10 cellular contexts compared by ENCODE assay signal in genomic region chr16:12271006-12271405, GRCh38.
DNase-seq lines count a peak whose midpoint lies in the region; ATAC-seq and TF ChIP-seq lines count a peak whose summit lies in the region.
"Had no signal": no experiment of that assay in that cellular context is flagged by ENCODE, and none has a peak within 500 bp of the region (broad histone marks: within the 10 kb centered on the region; RNA-seq: fewer than 3 reads in every experiment).

No MANE protein-coding gene starts in this region.

- H3K9me2 ChIP-seq in DOHH2 (replicated peaks; ENCODE audit: control insufficient read depth, low read length) = no peaks in the 10 kb centered on the region
- no peaks in the 10 kb centered on the region for H3K9me2 ChIP-seq in Loucy (replicated peaks; ENCODE audit: low read depth, low read length)

- H3K9me3 Mint-ChIP-seq in CD8-positive, alpha-beta memory T cell = no peaks in the 10 kb centered on the region
- H3K9me3 Mint-ChIP-seq: naive B cell had no signal

- no peak overlapping the region for H3K4me3 Mint-ChIP-seq in CD8-positive, alpha-beta memory T cell
- H3K4me3 Mint-ChIP-seq: naive B cell had no signal

- H3K79me2 ChIP-seq in DOHH2 (ENCODE audit: control insufficient read depth, low read length) = no peaks in the 10 kb centered on the region
- H3K79me2 ChIP-seq in Loucy (ENCODE audit: insufficient read depth, low read length) = no peaks in the 10 kb centered on the region

- peak; percentile 61 for ATAC-seq in mucosa of descending colon
- no peak for ATAC-seq in GM18907 (IDR thresholded peaks at IDR 0.05; ENCODE audit: unreplicated experiment)
- no peak for ATAC-seq in HG02763 (IDR thresholded peaks at IDR 0.05; ENCODE audit: unreplicated experiment)

- intact Hi-C loops in mucosa of descending colon (cut with DNase I, micrococcal nuclease) = no loop called here

- DNase-seq in cerebellar cortex (ENCODE audit: low spot score) = peak; percentile 13
- no peak for DNase-seq in mucosa of descending colon
- no peak for DNase-seq in CD8-positive, alpha-beta memory T cell
- no peak for DNase-seq in coronary artery (ENCODE audit: low spot score)
- DNase-seq: naive B cell, uterus had no signal

- H4K20me1 ChIP-seq in DOHH2 (ENCODE audit: control insufficient read depth, insufficient read depth, low read depth, low read length) (no peaks in the 10 kb centered on the region), Loucy (ENCODE audit: insufficient read depth, low read length, poor library complexity, severe bottlenecking) (no peaks in the 10 kb centered on the region)

- H3K36me3 Mint-ChIP-seq in CD8-positive, alpha-beta memory T cell = peaks cover 6 to 10% (median 9%) of the 10 kb centered on the region in 3 donors

- H2AFZ ChIP-seq in Loucy (ENCODE audit: low read length) = no peak overlapping the region

- no peak overlapping the region for H3K27ac ChIP-seq in DOHH2 (ENCODE audit: low read depth, low read length)
- H3K27ac ChIP-seq in CD8-positive, alpha-beta memory T cell (ENCODE audit: low read depth, low read length) = no peak overlapping the region
- no peak overlapping the region for H3K27ac ChIP-seq in coronary artery
- H3K27ac ChIP-seq: uterus had no signal

- CTCF ChIA-PET in CD8-positive, alpha-beta memory T cell (lab: Charles Lee) = no interaction called here

- H3K4me2 ChIP-seq in DOHH2 (ENCODE audit: low read length) (no peak overlapping the region), Loucy (ENCODE audit: low read depth, low read length, poor library complexity, severe bottlenecking) (no peak overlapping the region)

- H3F3A ChIP-seq in DOHH2 (ENCODE audit: control insufficient read depth, insufficient read depth) = no peaks in the 10 kb centered on the region
- no peaks in the 10 kb centered on the region for H3F3A ChIP-seq in Loucy (ENCODE audit: low read depth)

- H3K9me3 ChIP-seq in DOHH2 (ENCODE audit: control insufficient read depth, insufficient read depth, low read length) = no peaks in the 10 kb centered on the region
- no peaks in the 10 kb centered on the region for H3K9me3 ChIP-seq in Loucy (ENCODE audit: insufficient read depth, low read depth, low read length)
- H3K9me3 ChIP-seq in mucosa of descending colon = no peaks in the 10 kb centered on the region
- H3K9me3 ChIP-seq in CD8-positive, alpha-beta memory T cell (ENCODE audit: low read length) = no peaks in the 10 kb centered on the region
- H3K9me3 ChIP-seq: uterus had no signal

- no peak overlapping the region for H3K9ac ChIP-seq in Loucy (ENCODE audit: low read depth, low read length, poor library complexity, severe bottlenecking)

- H3K27ac Mint-ChIP-seq in CD8-positive, alpha-beta memory T cell = peak overlapping the region in 1 of 8 donors; percentile 32

- no peaks in the 10 kb centered on the region for H3K27me3 Mint-ChIP-seq in CD8-positive, alpha-beta memory T cell
- H3K27me3 Mint-ChIP-seq: naive B cell had no signal

- POLR2A ChIA-PET in CD8-positive, alpha-beta memory T cell (lab: Charles Lee) = no interaction called here

- H3K4me1 ChIP-seq in DOHH2 (ENCODE audit: control insufficient read depth, low read length) (no peaks in the 10 kb centered on the region), Loucy (ENCODE audit: insufficient read depth, low read length, poor library complexity, severe bottlenecking) (no peaks in the 10 kb centered on the region), mucosa of descending colon (ENCODE audit: low read depth) (no peaks in the 10 kb centered on the region)
- H3K4me1 ChIP-seq in CD8-positive, alpha-beta memory T cell (ENCODE audit: insufficient read depth, low read length) = no peaks in the 10 kb centered on the region
- H3K4me1 ChIP-seq: uterus had no signal

- H3K4me1 Mint-ChIP-seq in CD8-positive, alpha-beta memory T cell = peaks cover 0 to 3% (median 0%) of the 10 kb centered on the region in 3 donors

- H3K36me3 ChIP-seq in DOHH2 (ENCODE audit: control insufficient read depth, low read length) (no peaks in the 10 kb centered on the region), Loucy (ENCODE audit: insufficient read depth, low read length) (no peaks in the 10 kb centered on the region), mucosa of descending colon (ENCODE audit: low read depth) (no peaks in the 10 kb centered on the region)
- H3K36me3 ChIP-seq in CD8-positive, alpha-beta memory T cell (ENCODE audit: insufficient read depth, low read length) = no peaks in the 10 kb centered on the region
- H3K36me3 ChIP-seq: uterus had no signal

- H3K27me3 ChIP-seq in DOHH2 (ENCODE audit: control insufficient read depth, low read length) (no peaks in the 10 kb centered on the region), Loucy (ENCODE audit: insufficient read depth, low read length, poor library complexity, severe bottlenecking) (no peaks in the 10 kb centered on the region)
- H3K27me3 ChIP-seq in CD8-positive, alpha-beta memory T cell (ENCODE audit: insufficient read depth, low read length, poor library complexity, severe bottlenecking) = no peaks in the 10 kb centered on the region
- H3K27me3 ChIP-seq: uterus had no signal

- TF ChIP-seq CTCF in DOHH2 (IDR thresholded peaks at IDR 0.05; ENCODE audit: low read depth, low read length, poor library complexity, severe bottlenecking) (peak; percentile 61), Loucy (conservative IDR thresholded peaks at IDR 0.05; ENCODE audit: low read length) (0 out of 2 replicates have a peak, but pooled peaks have one; percentile 27), mucosa of descending colon (IDR thresholded peaks at IDR 0.05) (no peak), coronary artery (IDR thresholded peaks at IDR 0.05) (no peak)

- H3K4me3 ChIP-seq in DOHH2 (ENCODE audit: low read length) = no peak overlapping the region
- no peak overlapping the region for H3K4me3 ChIP-seq in Loucy (ENCODE audit: low read length, poor library complexity, severe bottlenecking)
- no peak overlapping the region for H3K4me3 ChIP-seq in mucosa of descending colon
- no peak overlapping the region for H3K4me3 ChIP-seq in CD8-positive, alpha-beta memory T cell (ENCODE audit: low read length)
- no peak overlapping the region for H3K4me3 ChIP-seq in coronary artery
- H3K4me3 ChIP-seq: uterus had no signal

Comparison
In these comparisons a context has a peak if more than half of its experiments do, and no peak if none do; other contexts are left out.
1. CTCF ChIP-seq: peak in DOHH2 (single experiment) and Loucy (single experiment); none in mucosa of descending colon (single experiment) and coronary artery (single experiment).